ENCODE assay signal across 14 cellular contexts in genomic region chr5:142404046-142404477, GRCh38.
DNase-seq lines count a peak whose midpoint lies in the region; ATAC-seq and TF ChIP-seq lines count a peak whose summit lies in the region.
"Had no signal": no experiment of that assay in that cellular context is flagged by ENCODE, and none has a peak within 500 bp of the region (broad histone marks: within the 10 kb centered on the region; RNA-seq: fewer than 3 reads in every experiment).

No MANE protein-coding gene starts in this region.

- DNase-seq in heart right ventricle, result no peak
- no peak for DNase-seq in Right ventricle myocardium inferior (ENCODE audit: missing footprints)
- DNase-seq in upper lobe of right lung, result no peak
- DNase-seq in activated CD8-positive, alpha-beta memory T cell treated with anti-CD3 and anti-CD28 coated beads, Interleukin-2, amount 10 ng/mL, durations not matched to agents 7 days and 5 days, result no peak
- DNase-seq in T-helper 1 cell, result no peak
- DNase-seq: activated CD4-positive, alpha-beta T cell treated with anti-CD3 and anti-CD28 coated beads for 4 hours; body of pancreas; erythroblast; transverse colon had no signal

- H3K4me1 Mint-ChIP-seq in activated CD8-positive, alpha-beta memory T cell treated with anti-CD3 and anti-CD28 coated beads, Interleukin-2, amount 10 ng/mL, durations not matched to agents 7 days and 5 days, result no peaks in the 10 kb centered on the region

- H3K4me3 ChIP-seq in heart right ventricle (no peak overlapping the region), esophagus (ENCODE audit: low read depth in 1 of 2, low read length in 2 of 2) (no peak overlapping the region), muscle layer of duodenum (ENCODE audit: low read depth in 1 of 2, low read length in 2 of 2) (no peak overlapping the region), upper lobe of right lung (peak overlapping the region; percentile 21)
- H3K4me3 ChIP-seq: body of pancreas, transverse colon had no signal

- TF ChIP-seq CTCF in heart right ventricle (IDR thresholded peaks at IDR 0.05) (no peak), upper lobe of right lung (IDR thresholded peaks at IDR 0.05) (no peak)

- ATAC-seq in heart right ventricle, result peak in 5 of 8 donors; percentile 51 to 71 (median 62)
- ATAC-seq in Right ventricle myocardium inferior, result no peak
- ATAC-seq in upper lobe of right lung, result peak; percentile 12
- ATAC-seq in activated CD8-positive, alpha-beta memory T cell treated with anti-CD3 and anti-CD28 coated beads, Interleukin-2, amount 10 ng/mL, durations not matched to agents 7 days and 5 days, result no peak
- ATAC-seq in HG03442 (IDR thresholded peaks at IDR 0.05; ENCODE audit: unreplicated experiment), result no peak
- ATAC-seq: activated T-helper 17 cell treated with anti-CD3 and anti-CD28 coated beads, Interleukin-2, amount 50 U/mL, for 72 hours; body of pancreas; natural killer cell treated with Interleukin-12 subunit alpha and Interleukin-12 subunit beta and Interleukin-15 and Interleukin-18, amount 100 ng/mL, for 72 hours had no signal

- H3K27ac ChIP-seq in heart right ventricle (peak overlapping the region in 8 of 10 donors; percentile 30 to 65 (median 52)), esophagus (ENCODE audit: low read depth in 2 of 2, low read length in 1 of 2) (peak overlapping the region; percentile 36 to 65), muscle layer of duodenum (ENCODE audit: low read length) (peak overlapping the region; percentile 51), upper lobe of right lung (peak overlapping the region; percentile 58)
- H3K27ac ChIP-seq: body of pancreas, transverse colon had no signal

- H3K9me3 Mint-ChIP-seq in activated CD8-positive, alpha-beta memory T cell treated with anti-CD3 and anti-CD28 coated beads, Interleukin-2, amount 10 ng/mL, durations not matched to agents 7 days and 5 days (ENCODE audit: low read depth), result no peaks in the 10 kb centered on the region
- H3K9me3 Mint-ChIP-seq: activated T-helper 17 cell treated with anti-CD3 and anti-CD28 coated beads, Interleukin-2, amount 50 U/mL, for 72 hours; natural killer cell treated with Interleukin-12 subunit alpha and Interleukin-12 subunit beta and Interleukin-15 and Interleukin-18, amount 100 ng/mL, for 72 hours had no signal

- H3K4me1 ChIP-seq in heart right ventricle, result peaks cover 0 to 13% (median 0%) of the 10 kb centered on the region in 9 donors
- peaks cover 2 to 3% of the 10 kb centered on the region in 2 donors for H3K4me1 ChIP-seq in esophagus (ENCODE audit: control insufficient read depth in 2 of 2, insufficient read depth in 2 of 2, low read length in 1 of 2)
- H3K4me1 ChIP-seq in muscle layer of duodenum (ENCODE audit: control insufficient read depth in 1 of 2, insufficient read depth in 2 of 2, low read length in 2 of 2), result no peaks in the 10 kb centered on the region
- no peaks in the 10 kb centered on the region for H3K4me1 ChIP-seq in upper lobe of right lung
- H3K4me1 ChIP-seq: body of pancreas had no signal

- no peaks in the 10 kb centered on the region for H3K27me3 ChIP-seq in heart right ventricle
- no peaks in the 10 kb centered on the region for H3K27me3 ChIP-seq in esophagus (ENCODE audit: control insufficient read depth in 1 of 2, insufficient read depth in 2 of 2, low read length in 2 of 2)
- H3K27me3 ChIP-seq in muscle layer of duodenum (ENCODE audit: low read depth, low read length), result no peaks in the 10 kb centered on the region
- H3K27me3 ChIP-seq in upper lobe of right lung, result no peaks in the 10 kb centered on the region
- H3K27me3 ChIP-seq: body of pancreas, transverse colon had no signal

- H3K4me3 Mint-ChIP-seq in activated CD8-positive, alpha-beta memory T cell treated with anti-CD3 and anti-CD28 coated beads, Interleukin-2, amount 10 ng/mL, durations not matched to agents 7 days and 5 days, result no peak overlapping the region
- H3K4me3 Mint-ChIP-seq: activated T-helper 17 cell treated with anti-CD3 and anti-CD28 coated beads, Interleukin-2, amount 50 U/mL, for 72 hours; natural killer cell treated with Interleukin-12 subunit alpha and Interleukin-12 subunit beta and Interleukin-15 and Interleukin-18, amount 100 ng/mL, for 72 hours had no signal

- H3K36me3 Mint-ChIP-seq in activated CD8-positive, alpha-beta memory T cell treated with anti-CD3 and anti-CD28 coated beads, Interleukin-2, amount 10 ng/mL, durations not matched to agents 7 days and 5 days, result no peaks in the 10 kb centered on the region
- H3K36me3 Mint-ChIP-seq: natural killer cell treated with Interleukin-12 subunit alpha and Interleukin-12 subunit beta and Interleukin-15 and Interleukin-18, amount 100 ng/mL, for 72 hours had no signal

- no peaks in the 10 kb centered on the region for H3K36me3 ChIP-seq in heart right ventricle
- H3K36me3 ChIP-seq in esophagus (ENCODE audit: control insufficient read depth in 2 of 2, insufficient read depth in 2 of 2, low read length in 1 of 2), result no peaks in the 10 kb centered on the region
- no peaks in the 10 kb centered on the region for H3K36me3 ChIP-seq in muscle layer of duodenum (ENCODE audit: control insufficient read depth in 1 of 2, insufficient read depth in 2 of 2, low read length in 2 of 2)
- H3K36me3 ChIP-seq in upper lobe of right lung, result no peaks in the 10 kb centered on the region
- H3K36me3 ChIP-seq: transverse colon had no signal

- intact Hi-C loops in heart right ventricle (cut with DNase I) (no loop called here), Right ventricle myocardium inferior (cut with DNase I) (no loop called here), upper lobe of right lung (cut with DNase I) (no loop called here)

- H3K27ac Mint-ChIP-seq in activated CD8-positive, alpha-beta memory T cell treated with anti-CD3 and anti-CD28 coated beads, Interleukin-2, amount 10 ng/mL, durations not matched to agents 7 days and 5 days, result no peak overlapping the region
- H3K27ac Mint-ChIP-seq: activated T-helper 17 cell treated with anti-CD3 and anti-CD28 coated beads, Interleukin-2, amount 50 U/mL, for 72 hours; natural killer cell treated with Interleukin-12 subunit alpha and Interleukin-12 subunit beta and Interleukin-15 and Interleukin-18, amount 100 ng/mL, for 72 hours had no signal

- 59 to 66% methylated on average over 14 of the region's 14 CpGs for WGBS in heart right ventricle, 2 donors
- 52 to 53% methylated on average over 14 of the region's 14 CpGs for WGBS in esophagus, 2 donors

- H3K27me3 Mint-ChIP-seq in activated CD8-positive, alpha-beta memory T cell treated with anti-CD3 and anti-CD28 coated beads, Interleukin-2, amount 10 ng/mL, durations not matched to agents 7 days and 5 days, result peaks cover 8% of the 10 kb centered on the region
- H3K27me3 Mint-ChIP-seq: activated T-helper 17 cell treated with anti-CD3 and anti-CD28 coated beads, Interleukin-2, amount 50 U/mL, for 72 hours had no signal

- CTCF ChIA-PET in activated CD8-positive, alpha-beta memory T cell treated with anti-CD3 and anti-CD28 coated beads, Interleukin-2, amount 10 ng/mL, durations not matched to agents 7 days and 5 days (lab: Charles Lee), result no interaction called here

- no peaks in the 10 kb centered on the region for H3K9me3 ChIP-seq in heart right ventricle
- H3K9me3 ChIP-seq in esophagus (ENCODE audit: control insufficient read depth in 2 of 2, insufficient read depth in 1 of 2, low read depth in 1 of 2, low read length in 1 of 2), result no peaks in the 10 kb centered on the region
- H3K9me3 ChIP-seq in muscle layer of duodenum (ENCODE audit: control insufficient read depth in 1 of 2, low read length in 2 of 2), result no peaks in the 10 kb centered on the region
- H3K9me3 ChIP-seq in upper lobe of right lung, result no peaks in the 10 kb centered on the region
- H3K9me3 ChIP-seq: body of pancreas, transverse colon had no signal

Comparison
In these comparisons a context has a peak if more than half of its experiments do, and no peak if none do; other contexts are left out.
1. ATAC-seq: peak in heart right ventricle (5 of 8) and upper lobe of right lung (single experiment); none in Right ventricle myocardium inferior (single experiment), activated CD8-positive, alpha-beta memory T cell treated with anti-CD3 and anti-CD28 coated beads, Interleukin-2, amount 10 ng/mL, durations not matched to agents 7 days and 5 days (single experiment) and HG03442 (single experiment).
2. Peak in every context shown above with its lines, with median percentiles within 50 percentile points of each other: H3K27ac ChIP-seq.